39 cellular contexts compared by ENCODE assay signal in genomic region chr11:105056446-105056845, GRCh38. TPM values are rescaled to one million over a fixed set of nuclear protein-coding genes. Genes with fewer than 3 reads are reported as not detected.
"Had no signal": no experiment of that assay in that cellular context is flagged by ENCODE, and none has a peak within 500 bp of the region (broad histone marks: within the 10 kb centered on the region; RNA-seq: fewer than 3 reads in every experiment).

No MANE protein-coding gene starts in this region.

- H3K27ac ChIP-seq: adrenal gland, body of pancreas, brain microvascular endothelial cell, breast epithelium, cardiac muscle cell, VCaP had no signal

- H3K4me3 ChIP-seq: adrenal gland, body of pancreas, breast epithelium, cardiac muscle cell had no signal

- H3K4me1 ChIP-seq: adrenal gland, body of pancreas, breast epithelium had no signal

- DNase-seq: activated B cell treated with CpG ODN at 0.5 μM for 24 hours; activated CD4-positive, alpha-beta memory T cell treated with anti-CD3 and anti-CD28 coated beads for 36 hours; activated CD4-positive, alpha-beta T cell treated with anti-CD3 and anti-CD28 coated beads for 4 hours; activated CD4-positive, alpha-beta T cell treated with anti-CD3 and anti-CD28 coated beads, Interleukin-2, amount 10 ng/mL, durations not matched to agents 24 days and 14 days; activated CD4-positive, alpha-beta T cell treated with anti-CD3 and anti-CD28 coated beads, Interleukin-2, amount 50 U/mL, for 1 hour; activated CD4-positive, alpha-beta T cell treated with anti-CD3 and anti-CD28 coated beads, Interleukin-2, amount 50 U/mL, for 4 hours; activated CD4-positive, CD25-positive, alpha-beta regulatory T cell treated with anti-CD3 and anti-CD28 coated beads, Interleukin-2, amount 50 U/mL, for 72 hours; activated CD8-positive, alpha-beta memory T cell treated with anti-CD3 and anti-CD28 coated beads, Interleukin-2, amount 50 U/mL, for 4 hours; activated CD8-positive, alpha-beta T cell treated with anti-CD3 and anti-CD28 coated beads for 36 hours; activated effector memory CD4-positive, alpha-beta T cell treated with anti-CD3 and anti-CD28 coated beads, Interleukin-2, amount 50 U/mL, for 16 hours; activated gamma-delta T cell treated with Interleukin-2 at 50 U/mL for 16 hours; activated naive CD4-positive, alpha-beta T cell; activated naive CD4-positive, alpha-beta T cell treated with anti-CD3 and anti-CD28 coated beads for 36 hours; activated naive CD4-positive, alpha-beta T cell treated with anti-CD3 and anti-CD28 coated beads, Interleukin-2, amount 50 U/mL, for 16 hours; activated naive CD8-positive, alpha-beta T cell treated with anti-CD3 and anti-CD28 coated beads for 36 hours; activated T-cell treated with anti-CD3 and anti-CD28 coated beads for 4 hours; activated T-cell treated with anti-CD3 and anti-CD28 coated beads, Interleukin-2, amount 50 U/mL, for 1 hour; activated T-cell treated with anti-CD3 and anti-CD28 coated beads, Interleukin-2, amount 50 U/mL, for 4 hours; activated T-cell treated with anti-CD3 and anti-CD28 coated beads, Interleukin-2, amount 50 U/mL, for 72 hours; adrenal gland; amniotic stem cell; aorta; body of pancreas; brain microvascular endothelial cell; caudate nucleus; cerebellar nuclear complex; T-helper 1 cell; T-helper 2 cell; T-helper 9 cell had no signal

- H3K9me3 ChIP-seq: adrenal gland, body of pancreas, breast epithelium had no signal

- H3K36me3 ChIP-seq: adrenal gland, brain microvascular endothelial cell, breast epithelium, cardiac muscle cell had no signal

- H3K27me3 ChIP-seq: adrenal gland, body of pancreas, brain microvascular endothelial cell, breast epithelium, cardiac muscle cell had no signal

- FAIRE-seq: astrocyte, TTC549 had no signal

- ATAC-seq: activated CD8-positive, alpha-beta T cell treated with anti-CD3 and anti-CD28 coated beads for 36 hours; activated naive CD4-positive, alpha-beta T cell treated with anti-CD3 and anti-CD28 coated beads, Interleukin-2, amount 50 U/mL, for 72 hours; activated T-cell treated with anti-CD3 and anti-CD28 coated beads, Interleukin-2, amount 50 U/mL, for 4 hours; activated T-cell treated with anti-CD3 and anti-CD28 coated beads, Interleukin-2, amount 50 U/mL, for 72 hours; activated T-helper 17 cell treated with anti-CD3 and anti-CD28 coated beads, Interleukin-2, amount 50 U/mL, for 72 hours; body of pancreas had no signal

RNA-seq across cellular contexts. Expression of gene CARD16, which starts 11.3 kb away (rescaled TPM):
- total RNA-seq: cardiac muscle cell, chondrocyte had no signal
- polyA plus RNA-seq: cardiac muscle cell had no signal

RNA-seq across cellular contexts. Expression of gene CASP1, which starts 21.5 kb away (rescaled TPM):
- total RNA-seq: cardiac muscle cell, chondrocyte had no signal

RNA-seq across cellular contexts. Expression of gene CASP5, which starts 33.5 kb away (rescaled TPM):
- total RNA-seq: activated B cell treated with CpG ODN at 0.5 μM for 24 hours; activated CD4-positive, alpha-beta memory T cell treated with anti-CD3 and anti-CD28 coated beads for 36 hours; activated CD4-positive, alpha-beta T cell treated with anti-CD3 and anti-CD28 coated beads, Interleukin-2, amount 10 ng/mL, durations not matched to agents 24 days and 14 days; activated CD8-positive, alpha-beta memory T cell treated with anti-CD3 and anti-CD28 coated beads for 36 hours; activated CD8-positive, alpha-beta T cell treated with anti-CD3 and anti-CD28 coated beads for 36 hours; activated naive CD4-positive, alpha-beta T cell treated with anti-CD3 and anti-CD28 coated beads for 36 hours; activated naive CD4-positive, alpha-beta T cell treated with anti-CD3 and anti-CD28 coated beads, Interleukin-2, amount 50 U/mL, for 72 hours; activated naive CD8-positive, alpha-beta T cell treated with anti-CD3 and anti-CD28 coated beads for 36 hours; activated T-cell treated with anti-CD3 and anti-CD28 coated beads, Interleukin-2, amount 50 U/mL, for 4 hours; activated T-cell treated with anti-CD3 and anti-CD28 coated beads, Interleukin-2, amount 50 U/mL, for 72 hours; activated T-helper 1 cell treated with anti-CD3 and anti-CD28 coated beads, Interleukin-12 subunit alpha, Interleukin-12 subunit beta, Interleukin-2, Interleukin-4 antibody, amounts not matched to agents 30 ng/mL and 10 ng/mL and 1 ng/mL, durations not matched to agents 14 hours and 24 hours and 36 hours; activated T-helper 17 cell treated with anti-CD3 and anti-CD28 coated beads, Interleukin-2, amount 50 U/mL, for 72 hours; astrocyte; body of pancreas; cardiac muscle cell; chondrocyte had no signal
- polyA plus RNA-seq: cardiac muscle cell had no signal
